8 cellular contexts compared by ENCODE assay signal in genomic region chr12:119666900-119667576, GRCh38. TPM values are rescaled to one million over a fixed set of nuclear protein-coding genes. Genes with fewer than 3 reads are reported as not detected.
DNase-seq lines count a peak whose midpoint lies in the region; ATAC-seq, FAIRE-seq and TF ChIP-seq lines count a peak whose summit lies in the region.

No MANE protein-coding gene starts in this region.

- H3K9me3 Mint-ChIP-seq in Calu3 (ENCODE audit: low read depth, unreplicated experiment): no peaks in the 10 kb centered on the region
- H3K9me3 Mint-ChIP-seq in activated naive CD4-positive, alpha-beta T cell treated with anti-CD3 and anti-CD28 coated beads, Interleukin-2, amount 50 U/mL, for 72 hours: peaks cover 0 to 4% of the 10 kb centered on the region in 2 donors

- H3K27me3 Mint-ChIP-seq in Calu3 (ENCODE audit: unreplicated experiment): peaks cover 8% of the 10 kb centered on the region

- WGBS in tibial nerve, 2 donors: 10 to 11% methylated on average over 9 of the region's 9 CpGs

- H3K4me3 Mint-ChIP-seq in Calu3 (ENCODE audit: low read depth, unreplicated experiment): peak overlapping the region; percentile 91

- CTCF ChIA-PET in Calu3 (lab: Charles Lee): interaction anchor here (0.8 to 1.7 kb wide), 5 partner anchors 9 to 223 kb away, joined by 3 to 7 read pairs (median 4); no protein-coding TSS in a partner anchor

- FAIRE-seq in kidney (lab: Jason Lieb, UNC): no peak

- peaks cover 32% of the 10 kb centered on the region for H3K4me1 Mint-ChIP-seq in Calu3 (ENCODE audit: low read depth, unreplicated experiment)

- H3K9ac ChIP-seq in kidney (ENCODE audit: low read length in 2 of 2): peak overlapping the region; percentile 51 to 66

- DNase-seq in Calu3 (no peak), kidney (no peak), tibial nerve (ENCODE audit: low spot score in 2 of 2) (no peak), GM19238 (ENCODE audit: insufficient read length, low spot score) (no peak)
- no peak for DNase-seq in activated naive CD4-positive, alpha-beta T cell treated with anti-CD3 and anti-CD28 coated beads, Interleukin-2, amount 50 U/mL, for 72 hours (ENCODE audit: low spot score in 2 of 2)
- DNase-seq in activated effector memory CD4-positive, alpha-beta T cell treated with Interleukin-2 at 50 U/mL for 16 hours: no peak

- peaks cover 4 to 30% of the 10 kb centered on the region in 2 donors for H3K4me1 ChIP-seq in kidney (ENCODE audit: control insufficient read depth in 1 of 2, insufficient read depth in 1 of 2, low read depth in 1 of 2, low read length in 2 of 2)
- H3K4me1 ChIP-seq in tibial nerve: peaks cover 0 to 38% (median 20%) of the 10 kb centered on the region in 4 donors

- intact Hi-C loops in Calu3 (cut with micrococcal nuclease; ENCODE audit: unreplicated experiment): no loop called here
- intact Hi-C loops in kidney (cut with DNase I): no loop called here

- H3K27ac Mint-ChIP-seq in Calu3 (ENCODE audit: unreplicated experiment): peak overlapping the region; percentile 83
- peak overlapping the region in 1 of 2 donors; percentile 100 for H3K27ac Mint-ChIP-seq in activated naive CD4-positive, alpha-beta T cell treated with anti-CD3 and anti-CD28 coated beads, Interleukin-2, amount 50 U/mL, for 72 hours

- BruUV-seq in Calu3 (replicated peaks; lab: Mats Ljungman, UMichigan): no TSS peak

- H3K4me3 ChIP-seq in kidney (ENCODE audit: low read length in 2 of 2): peak overlapping the region; percentile 71 to 87
- H3K4me3 ChIP-seq in tibial nerve: peak overlapping the region; percentile 63 to 92 (median 79)

- TF ChIP-seq EP300 in tibial nerve (IDR thresholded peaks at IDR 0.05): no peak

- ATAC-seq in HG02678 (IDR thresholded peaks at IDR 0.05; ENCODE audit: unreplicated experiment) (peak; percentile 9), HG02759 (IDR thresholded peaks at IDR 0.05; ENCODE audit: unreplicated experiment) (no peak)
- peak; percentile 2 to 32 for ATAC-seq in activated naive CD4-positive, alpha-beta T cell treated with anti-CD3 and anti-CD28 coated beads, Interleukin-2, amount 50 U/mL, for 72 hours

- H3K36me3 ChIP-seq in kidney (ENCODE audit: control insufficient read depth in 1 of 2, insufficient read depth in 2 of 2, low read length in 2 of 2) (peaks cover 4 to 13% of the 10 kb centered on the region in 2 donors), tibial nerve (peaks cover 0 to 14% (median 0%) of the 10 kb centered on the region in 3 donors)

- H3K36me3 Mint-ChIP-seq in Calu3 (ENCODE audit: insufficient read depth, unreplicated experiment): peaks cover 47% of the 10 kb centered on the region
- H3K36me3 Mint-ChIP-seq in activated naive CD4-positive, alpha-beta T cell treated with anti-CD3 and anti-CD28 coated beads, Interleukin-2, amount 50 U/mL, for 72 hours: peaks cover 25 to 28% of the 10 kb centered on the region in 2 donors

- TF ChIP-seq CTCF in Calu3 (IDR thresholded peaks at IDR 0.05; ENCODE audit: unreplicated experiment) (no peak), kidney (IDR thresholded peaks at IDR 0.05; ENCODE audit: borderline replicate concordance, extremely low read depth, insufficient read depth) (no peak), tibial nerve (IDR thresholded peaks at IDR 0.05) (no peak)

- H3K27ac ChIP-seq in kidney (ENCODE audit: low read depth in 2 of 2, low read length in 2 of 2): peak overlapping the region in 1 of 2 donors; percentile 97
- H3K27ac ChIP-seq in tibial nerve: peak overlapping the region in 1 of 4 donors; percentile 90

- no peaks in the 10 kb centered on the region for H3K9me3 ChIP-seq in kidney (ENCODE audit: control insufficient read depth in 1 of 2, low read length in 2 of 2)
- no peaks in the 10 kb centered on the region for H3K9me3 ChIP-seq in tibial nerve

- TF ChIP-seq POLR2A in tibial nerve (IDR thresholded peaks at IDR 0.05): no peak

- H3K27me3 ChIP-seq in tibial nerve: no peaks in the 10 kb centered on the region

RNA-seq across cellular contexts. Expression of gene PRKAB1, which starts 0.9 kb away (rescaled TPM):
- 73.5 and 82.7 TPM in 2 replicates for total RNA-seq in Calu3 (2022)
- total RNA-seq in activated naive CD4-positive, alpha-beta T cell treated with anti-CD3 and anti-CD28 coated beads, Interleukin-2, amount 50 U/mL, for 72 hours: 10 to 100 TPM; 18.2 to 63.7 TPM
- 165 TPM for total RNA-seq in kidney
- 79.9 TPM for polyA plus RNA-seq in kidney (ENCODE audit: insufficient read depth, low read depth, low replicate concordance)
- 10 to 100 TPM; 24.5 to 40.6 (median 28.3) TPM for total RNA-seq in tibial nerve
